In the genomic region with DNA sequence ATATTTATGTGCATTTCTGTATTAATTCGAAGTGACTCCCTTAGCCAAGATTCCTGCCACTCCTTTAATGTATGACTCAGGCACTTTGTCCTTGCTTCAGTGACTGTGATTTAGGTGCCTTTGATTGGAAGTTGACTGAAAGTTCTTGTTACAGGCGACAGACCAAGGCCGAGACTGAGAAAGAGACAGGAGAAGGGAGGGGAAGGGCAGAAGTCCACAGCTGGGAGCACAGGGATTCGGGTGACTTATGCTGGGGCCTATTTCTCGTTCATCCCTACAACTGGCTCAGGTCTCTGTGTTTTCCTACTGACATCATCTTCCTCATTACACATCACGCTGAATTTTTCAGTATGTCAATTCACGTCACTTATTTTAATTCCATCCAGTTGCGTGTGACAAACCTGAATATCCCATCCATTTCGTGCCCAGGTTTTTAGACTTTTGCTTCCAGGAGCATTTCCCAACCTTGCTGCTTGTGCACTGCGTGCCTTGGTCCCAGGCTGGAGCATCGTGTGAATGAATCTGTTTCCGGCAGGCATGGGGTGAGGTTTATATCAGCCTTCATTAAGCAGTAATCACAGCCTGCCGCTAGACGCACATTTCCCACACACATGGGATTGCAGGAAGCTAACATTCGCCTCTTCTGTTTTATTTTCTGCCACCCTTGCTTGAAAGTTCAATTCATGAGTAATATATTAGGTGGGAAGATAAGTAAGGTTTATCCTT, we compare ENCODE assay signal across 19 cellular contexts. TPM values are rescaled to one million over a fixed set of nuclear protein-coding genes. Genes with fewer than 3 reads are reported as not detected.
DNase-seq lines count a peak whose midpoint lies in the region; TF ChIP-seq lines count a peak whose summit lies in the region.
"Had no signal": no experiment of that assay in that cellular context is flagged by ENCODE, and none has a peak within 500 bp of the region (broad histone marks: within the 10 kb centered on the region; RNA-seq: fewer than 3 reads in every experiment).

No MANE protein-coding gene starts in this region.

- H2AK5ac ChIP-seq in mesendoderm (ENCODE audit: low read length) = no peak overlapping the region

- H3K36me3 ChIP-seq in breast epithelium (no peaks in the 10 kb centered on the region), mesendoderm (ENCODE audit: control insufficient read depth, insufficient read depth, low read length) (no peaks in the 10 kb centered on the region), vagina (no peaks in the 10 kb centered on the region)
- H3K36me3 ChIP-seq: BE2C, left lung had no signal

- H3K4me2 ChIP-seq in mesendoderm (ENCODE audit: low read length) = no peak overlapping the region

- H4K8ac ChIP-seq in mesendoderm (ENCODE audit: low read depth, low read length) = no peak overlapping the region

- no peak overlapping the region for H3K27ac ChIP-seq in breast epithelium
- no peak overlapping the region for H3K27ac ChIP-seq in mesendoderm (ENCODE audit: low read depth, low read length)
- H3K27ac ChIP-seq in vagina = no peak overlapping the region
- H3K27ac ChIP-seq: epithelial cell of prostate, left lung had no signal

- H3K4me1 ChIP-seq in breast epithelium (peaks cover 0 to 3% of the 10 kb centered on the region in 2 donors), mesendoderm (ENCODE audit: control insufficient read depth, low read depth, low read length) (no peaks in the 10 kb centered on the region), vagina (peaks cover 10% of the 10 kb centered on the region)
- H3K4me1 ChIP-seq: BE2C had no signal

- no peak overlapping the region for H3K18ac ChIP-seq in mesendoderm (ENCODE audit: low read length)

- no peak overlapping the region for H2BK15ac ChIP-seq in mesendoderm (replicated peaks; ENCODE audit: low read depth)

- no peak for TF ChIP-seq CTCF in MCF 10A (IDR thresholded peaks at IDR 0.05; ENCODE audit: unreplicated experiment)
- TF ChIP-seq CTCF in breast epithelium (IDR thresholded peaks at IDR 0.05) = no peak
- no peak for TF ChIP-seq CTCF in vagina (IDR thresholded peaks at IDR 0.05)

- H3K23ac ChIP-seq in mesendoderm (ENCODE audit: low read length) = no peak overlapping the region

- H4K5ac ChIP-seq in mesendoderm (ENCODE audit: low read length) = no peak overlapping the region

- H3K27ac Mint-ChIP-seq in MCF 10A (ENCODE audit: low read depth, unreplicated experiment) = peak overlapping the region; percentile 80
- H3K27ac Mint-ChIP-seq: T-helper 1 cell treated with Interleukin-12 subunit alpha and Interleukin-12 subunit beta and Interleukin-4 antibody, amounts not matched to agents 30 μg/mL and 1 μg/mL, for 36 hours had no signal

- H3K27me3 ChIP-seq in breast epithelium (no peaks in the 10 kb centered on the region), mesendoderm (ENCODE audit: insufficient read depth, low read length, poor library complexity) (no peaks in the 10 kb centered on the region), vagina (no peaks in the 10 kb centered on the region)
- H3K27me3 ChIP-seq: BE2C had no signal

- no peaks in the 10 kb centered on the region for H3K79me2 ChIP-seq in mesendoderm (ENCODE audit: control insufficient read depth, insufficient read depth, low read length)

- intact Hi-C loops in MCF 10A (cut with micrococcal nuclease) (no loop called here), breast epithelium (cut with DNase I; ENCODE audit: low total_unique reads) (no loop called here), vagina (cut with DNase I) (loop anchor here (5.0 kb wide), 1 partner anchor 388 kb away; no protein-coding TSS in a partner anchor)

- POLR2A ChIA-PET in MCF 10A (lab: Yijun Ruan, JAX) = interaction anchor here (0.6 to 2.9 kb wide), 5 partner anchors 45 to 344 kb away, joined by 3 to 12 read pairs (median 4); no protein-coding TSS in a partner anchor

- H3K9me3 ChIP-seq in breast epithelium (no peaks in the 10 kb centered on the region), vagina (no peaks in the 10 kb centered on the region)
- H3K9me3 ChIP-seq: BE2C, left lung had no signal

- CTCF ChIA-PET in MCF 10A (lab: Yijun Ruan, JAX) = interaction anchor here (0.8 to 7.7 kb wide), 8 partner anchors 14 to 616 kb away, joined by 3 to 88 read pairs (median 4); no protein-coding TSS in a partner anchor

- H3K9ac ChIP-seq in mesendoderm (ENCODE audit: low read length) = no peak overlapping the region

- WGBS in mesendoderm (ENCODE audit: extremely low coverage, insufficient coverage, low lambda C conversion rate) = no CpG with 5 or more reads among the region's 15 CpGs

- H2BK5ac ChIP-seq in mesendoderm (ENCODE audit: low read length) = no peak overlapping the region

- H3K4me3 Mint-ChIP-seq in MCF 10A (ENCODE audit: unreplicated experiment) = no peak overlapping the region
- H3K4me3 Mint-ChIP-seq: T-helper 1 cell treated with Interleukin-12 subunit alpha and Interleukin-12 subunit beta and Interleukin-4 antibody, amounts not matched to agents 30 μg/mL and 1 μg/mL, for 36 hours had no signal

- no TSS peak for BruUV-seq in MCF 10A (replicated peaks; lab: Mats Ljungman, UMichigan)

- peaks cover 16% of the 10 kb centered on the region for H3K4me1 Mint-ChIP-seq in MCF 10A (ENCODE audit: insufficient read depth, unreplicated experiment)

- H3K27me3 Mint-ChIP-seq in MCF 10A (ENCODE audit: insufficient read depth, unreplicated experiment) = no peaks in the 10 kb centered on the region

- H3K9me3 Mint-ChIP-seq in MCF 10A (ENCODE audit: unreplicated experiment) = no peaks in the 10 kb centered on the region
- H3K9me3 Mint-ChIP-seq: central memory CD8-positive, alpha-beta T cell had no signal

- no peaks in the 10 kb centered on the region for H3K79me1 ChIP-seq in mesendoderm (ENCODE audit: low read length)

- no peak overlapping the region for H3K4ac ChIP-seq in mesendoderm (ENCODE audit: low read depth, low read length)

- no peak overlapping the region for H3K56ac ChIP-seq in mesendoderm (ENCODE audit: low read length)

- no peak overlapping the region for H2BK120ac ChIP-seq in mesendoderm (ENCODE audit: low read depth, low read length)

- peak; percentile 22 for DNase-seq in MCF 10A (ENCODE audit: unreplicated experiment)
- no peak for DNase-seq in breast epithelium (ENCODE audit: low spot score in 2 of 2)
- DNase-seq in astrocyte of the hippocampus (ENCODE audit: low read depth, low spot score) = peak; percentile 8
- peak; percentile 10 for DNase-seq in mesendoderm
- DNase-seq in vagina (ENCODE audit: extremely low spot score in 2 of 2) = peak; percentile 71 to 93
- no peak for DNase-seq in medulla oblongata (ENCODE audit: extremely low spot score)
- DNase-seq in NCI-H2081 (lab: John Stamatoyannopoulos, UW) = no peak
- DNase-seq in DMS 273 treated with DMSO at 0.1 percent for 48 hours (lab: John Stamatoyannopoulos, UW) = no peak
- DNase-seq: activated gamma-delta T cell treated with Interleukin-2 at 50 U/mL for 16 hours; activated T-cell treated with anti-CD3 and anti-CD28 coated beads for 4 hours; amniotic stem cell; BE2C; left lung; NCI-H1417; SHP77; stimulated activated CD8-positive, alpha-beta memory T cell treated with anti-CD3 and anti-CD28 coated beads, Interleukin-4, amount 100 ng/mL, for 48 hours had no signal

- H3K4me3 ChIP-seq in breast epithelium = no peak overlapping the region
- no peak overlapping the region for H3K4me3 ChIP-seq in mesendoderm (ENCODE audit: low read length)
- H3K4me3 ChIP-seq in vagina = no peak overlapping the region
- H3K4me3 ChIP-seq: left lung had no signal

- no peaks in the 10 kb centered on the region for H3K36me3 Mint-ChIP-seq in MCF 10A (ENCODE audit: insufficient read depth, unreplicated experiment)

- TF ChIP-seq POLR2A in breast epithelium (IDR thresholded peaks at IDR 0.05) = no peak
- TF ChIP-seq POLR2A in vagina (IDR thresholded peaks at IDR 0.05) = no peak

RNA-seq across cellular contexts. Expression of gene TMEM18, which starts 42.4 kb away (rescaled TPM):
- total RNA-seq in MCF 10A (2022) (14.2 and 25.1 TPM in 2 replicates), breast epithelium (10 to 100 TPM; 17.7 to 34.6 (median 27.4) TPM), vagina (21.1 TPM)
- polyA plus RNA-seq in mesendoderm (2013, experiment 1 of 2) = 29.1 TPM
- 29.8 TPM for polyA plus RNA-seq in mesendoderm (2013, experiment 2 of 2)

Comparison
In these comparisons a context has a peak if more than half of its experiments do, and no peak if none do; other contexts are left out.
1. DNase-seq: peak in MCF 10A (single experiment), astrocyte of the hippocampus (single experiment), mesendoderm (single experiment) and vagina (2 of 2); none in breast epithelium (0 of 2), medulla oblongata (single experiment), NCI-H2081 (0 of 2) and DMS 273 treated with DMSO at 0.1 percent for 48 hours (single experiment).